ENCODE assay signal across 16 cellular contexts in the genomic region with DNA sequence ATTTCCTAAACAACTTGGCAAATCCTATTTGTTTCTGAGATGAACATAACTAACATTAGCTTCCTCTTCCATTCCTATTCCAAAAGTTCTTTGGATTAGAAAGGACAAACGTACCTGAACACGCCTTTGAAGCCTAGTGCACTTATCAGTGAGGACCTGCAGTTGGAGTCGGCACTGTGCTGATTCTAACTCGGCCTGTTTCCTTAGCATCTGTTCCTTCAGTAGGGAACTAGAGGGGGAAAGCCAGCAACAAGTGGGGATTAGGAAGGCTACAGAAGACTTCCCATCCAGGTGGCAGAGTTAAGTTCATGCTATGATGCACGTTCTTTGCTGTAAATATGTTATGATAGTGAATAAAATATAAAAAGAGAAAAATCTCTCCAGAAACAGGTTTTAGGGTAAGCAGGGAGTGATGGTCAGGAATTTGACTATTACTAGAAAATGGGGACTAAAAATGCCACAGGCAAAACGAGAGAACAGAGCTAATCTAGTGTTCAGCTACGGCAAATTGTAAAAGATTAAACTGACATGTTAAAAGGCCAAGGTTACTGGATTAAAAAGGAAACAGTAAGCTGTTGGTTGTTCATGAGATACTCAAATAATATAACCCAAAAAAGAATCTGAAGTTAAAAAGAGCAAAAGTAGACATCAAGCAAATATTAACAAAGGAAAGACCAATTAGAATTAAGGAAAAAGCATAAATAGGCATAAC.
"Had no signal": no experiment of that assay in that cellular context is flagged by ENCODE, and none has a peak within 500 bp of the region (broad histone marks: within the 10 kb centered on the region; RNA-seq: fewer than 3 reads in every experiment).

No MANE protein-coding gene starts in this region.

- H3K4me1 ChIP-seq: colonic mucosa, esophagus squamous epithelium, sigmoid colon, spleen, upper lobe of left lung had no signal

- H3K27me3 ChIP-seq: adrenal gland, colonic mucosa, esophagus squamous epithelium, sigmoid colon, spleen, upper lobe of left lung had no signal

- H3K27ac ChIP-seq: colonic mucosa, esophagus squamous epithelium, sigmoid colon, spleen, upper lobe of left lung had no signal

- DNase-seq: activated CD4-positive, alpha-beta T cell treated with anti-CD3 and anti-CD28 coated beads for 4 hours; activated CD8-positive, alpha-beta memory T cell treated with anti-CD3 and anti-CD28 coated beads, Interleukin-2, amount 50 U/mL, for 4 hours; activated CD8-positive, alpha-beta T cell treated with anti-CD3 and anti-CD28 coated beads for 36 hours; colonic mucosa; esophagus squamous epithelium; hippocampal formation; kidney glomerular epithelial cell; nephron progenitor cell; sigmoid colon; spleen; stimulated activated naive CD8-positive, alpha-beta T cell treated with anti-CD3 and anti-CD28 coated beads, Interleukin-15, amount 100 ng/mL, for 72 hours; T-helper 2 cell; upper lobe of left lung had no signal

- H3K27ac Mint-ChIP-seq: activated CD8-positive, alpha-beta T cell treated with anti-CD3 and anti-CD28 coated beads for 36 hours; activated T-helper 1 cell treated with anti-CD3 and anti-CD28 coated beads, Interleukin-12 subunit alpha, Interleukin-12 subunit beta, Interleukin-2, Interleukin-4 antibody, amounts not matched to agents 30 ng/mL and 10 ng/mL and 1 ng/mL, durations not matched to agents 14 hours and 24 hours and 36 hours; nephron progenitor cell; stimulated activated naive CD8-positive, alpha-beta T cell treated with anti-CD3 and anti-CD28 coated beads, Interleukin-15, amount 100 ng/mL, for 72 hours; WTC11 had no signal

- H3K9me3 ChIP-seq: adrenal gland, colonic mucosa, esophagus squamous epithelium, sigmoid colon, spleen, upper lobe of left lung had no signal

- H3K27me3 Mint-ChIP-seq: activated CD8-positive, alpha-beta T cell treated with anti-CD3 and anti-CD28 coated beads for 36 hours; stimulated activated naive CD8-positive, alpha-beta T cell treated with anti-CD3 and anti-CD28 coated beads, Interleukin-15, amount 100 ng/mL, for 72 hours had no signal

- ATAC-seq: activated CD8-positive, alpha-beta T cell treated with anti-CD3 and anti-CD28 coated beads for 36 hours; stimulated activated naive CD8-positive, alpha-beta T cell treated with anti-CD3 and anti-CD28 coated beads, Interleukin-15, amount 100 ng/mL, for 72 hours; WTC11 had no signal

- H3K4me3 Mint-ChIP-seq: activated CD8-positive, alpha-beta T cell treated with anti-CD3 and anti-CD28 coated beads for 36 hours; activated T-helper 1 cell treated with anti-CD3 and anti-CD28 coated beads, Interleukin-12 subunit alpha, Interleukin-12 subunit beta, Interleukin-2, Interleukin-4 antibody, amounts not matched to agents 30 ng/mL and 10 ng/mL and 1 ng/mL, durations not matched to agents 14 hours and 24 hours and 36 hours; nephron progenitor cell; stimulated activated naive CD8-positive, alpha-beta T cell treated with anti-CD3 and anti-CD28 coated beads, Interleukin-15, amount 100 ng/mL, for 72 hours; WTC11 had no signal

- H3K4me3 ChIP-seq: adrenal gland, colonic mucosa, esophagus squamous epithelium, sigmoid colon, spleen, upper lobe of left lung had no signal

- H3K36me3 ChIP-seq: colonic mucosa had no signal

- H3K4me1 Mint-ChIP-seq: nephron progenitor cell, WTC11 had no signal

- H3K9me3 Mint-ChIP-seq: activated CD8-positive, alpha-beta T cell treated with anti-CD3 and anti-CD28 coated beads for 36 hours; activated T-helper 1 cell treated with anti-CD3 and anti-CD28 coated beads, Interleukin-12 subunit alpha, Interleukin-12 subunit beta, Interleukin-2, Interleukin-4 antibody, amounts not matched to agents 30 ng/mL and 10 ng/mL and 1 ng/mL, durations not matched to agents 14 hours and 24 hours and 36 hours; nephron progenitor cell; stimulated activated naive CD8-positive, alpha-beta T cell treated with anti-CD3 and anti-CD28 coated beads, Interleukin-15, amount 100 ng/mL, for 72 hours; WTC11 had no signal
